ENCODE assay signal across 1 cellular context in genomic region chr3:10480871-10481378, GRCh38.
A peak's percentile ranks its signal among the peaks of the same experiment; 100 is the strongest.
TF ChIP-seq lines count a peak whose summit lies in the region.

No MANE protein-coding gene starts in this region.

TF ChIP-seq in HepG2, 621 proteins besides CTCF, POLR2A, EP300 and RAD21:
- no peak for TF ChIP-seq ZKSCAN5 (CRISPR knock-in tag; IDR thresholded peaks at IDR 0.05)
- peak; percentile 94 for TF ChIP-seq ZNF329 (CRISPR knock-in tag; IDR thresholded peaks at IDR 0.05; ENCODE audit: low read depth)
